In genomic region chr7:127317447-127317961, GRCh38 we compare ENCODE assay signal across 20 cellular contexts.
"Had no signal": no experiment of that assay in that cellular context is flagged by ENCODE, and none has a peak within 500 bp of the region (broad histone marks: within the 10 kb centered on the region; RNA-seq: fewer than 3 reads in every experiment).

No MANE protein-coding gene starts in this region.

- H3K27ac ChIP-seq: cardiac muscle cell, colonic mucosa, spleen, testis had no signal

- H3K27me3 ChIP-seq: cardiac muscle cell, colonic mucosa, spleen, testis had no signal

- H3K36me3 ChIP-seq: cardiac muscle cell, colonic mucosa, spleen had no signal

- H3K4me1 ChIP-seq: colonic mucosa, spleen, testis had no signal

- H3K4me3 ChIP-seq: cardiac muscle cell, colonic mucosa, spleen, testis had no signal

- ATAC-seq: left lobe of liver; natural killer cell treated with Interleukin-12 subunit alpha and Interleukin-12 subunit beta and Interleukin-15 and Interleukin-18, amount 100 ng/mL, for 72 hours; right cardiac atrium; T-helper 17 cell; WTC11 had no signal

- DNase-seq: activated CD4-positive, alpha-beta T cell treated with anti-CD3 and anti-CD28 coated beads, Interleukin-2, amount 10 ng/mL, durations not matched to agents 7 days and 5 days; activated CD8-positive, alpha-beta memory T cell treated with anti-CD3 and anti-CD28 coated beads for 24 hours; activated effector memory CD4-positive, alpha-beta T cell treated with Interleukin-2 at 50 U/mL for 16 hours; anterior cingulate cortex; colonic mucosa; effector CD8-positive, alpha-beta T cell; foreskin fibroblast; head of caudate nucleus; nucleus accumbens; right cardiac atrium; spleen; stimulated activated CD4-positive, alpha-beta T cell treated with anti-CD3 and anti-CD28 coated beads, Interleukin-1b, Interleukin-23, amount 100 ng/mL, for 48 hours; stimulated activated naive CD4-positive, alpha-beta T cell; T-helper 17 cell; testis had no signal

- FAIRE-seq: islet of Langerhans had no signal

- H3K9me3 ChIP-seq: colonic mucosa, testis had no signal
